1 cellular context compared by ENCODE assay signal in genomic region chr15:38254065-38254883, GRCh38.
TF ChIP-seq lines count a peak whose summit lies in the region.

No MANE protein-coding gene starts in this region.

TF ChIP-seq in K562, 482 proteins besides CTCF, POLR2A, EP300 and RAD21 (continued from another document and continues in another):
- TF ChIP-seq, protein P1, sequence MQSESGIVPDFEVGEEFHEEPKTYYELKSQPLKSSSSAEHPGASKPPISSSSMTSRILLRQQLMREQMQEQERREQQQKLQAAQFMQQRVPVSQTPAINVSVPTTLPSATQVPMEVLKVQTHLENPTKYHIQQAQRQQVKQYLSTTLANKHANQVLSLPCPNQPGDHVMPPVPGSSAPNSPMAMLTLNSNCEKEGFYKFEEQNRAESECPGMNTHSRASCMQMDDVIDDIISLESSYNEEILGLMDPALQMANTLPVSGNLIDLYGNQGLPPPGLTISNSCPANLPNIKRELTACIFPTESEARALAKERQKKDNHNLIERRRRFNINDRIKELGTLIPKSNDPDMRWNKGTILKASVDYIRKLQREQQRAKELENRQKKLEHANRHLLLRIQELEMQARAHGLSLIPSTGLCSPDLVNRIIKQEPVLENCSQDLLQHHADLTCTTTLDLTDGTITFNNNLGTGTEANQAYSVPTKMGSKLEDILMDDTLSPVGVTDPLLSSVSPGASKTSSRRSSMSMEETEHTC (IDR thresholded peaks at IDR 0.05): no peak
- TF ChIP-seq DNMT1 (IDR thresholded peaks at IDR 0.05) (no peak), HDGF (IDR thresholded peaks at IDR 0.05) (no peak), GATAD2B (IDR thresholded peaks at IDR 0.05; ENCODE audit: borderline replicate concordance) (peak; percentile 65; the same call in 1 of the 2 replicates), GATA2 (CRISPR knock-in tag; IDR thresholded peaks at IDR 0.05) (peak; percentile 52; the same call in 1 of the 2 replicates), NR2C1 (IDR thresholded peaks at IDR 0.05) (peak; percentile 51; the same call in 1 of the 2 replicates), NR2C1 (tag; IDR thresholded peaks at IDR 0.05) (no peak), ZNF511 (CRISPR knock-in tag; IDR thresholded peaks at IDR 0.05) (no peak), MNT (conservative IDR thresholded peaks at IDR 0.05) (peak; percentile 49 to 52; a peak in 3 of 4 replicates), TCF3 (CRISPR knock-in tag; IDR thresholded peaks at IDR 0.05) (peak; percentile 58; the same call in 1 of the 2 replicates), CHAMP1 (IDR thresholded peaks at IDR 0.05) (no peak), CCNT2 (IDR thresholded peaks at IDR 0.05; ENCODE audit: borderline replicate concordance, extremely low read depth, insufficient read length, low read depth, low read length) (no peak), CXXC5 (CRISPR knock-in tag; IDR thresholded peaks at IDR 0.05) (0 out of 2 replicates have a peak, but pooled peaks have one; percentile 25), KLF10 (CRISPR knock-in tag; IDR thresholded peaks at IDR 0.05) (no peak), FOXK1 (CRISPR knock-in tag; IDR thresholded peaks at IDR 0.05; ENCODE audit: borderline replicate concordance) (no peak), MEIS2 (IDR thresholded peaks at IDR 0.05; ENCODE audit: partially characterized antibody) (peak; percentile 65), ZZZ3 (IDR thresholded peaks at IDR 0.05) (no peak), ESRRA (IDR thresholded peaks at IDR 0.05; ENCODE audit: borderline replicate concordance, low read depth) (no peak), ARNT (IDR thresholded peaks at IDR 0.05) (peak in 1 of 2 experiments; percentile 32; a peak in 1 of 4 replicates), ETV5 (CRISPR knock-in tag; IDR thresholded peaks at IDR 0.05; ENCODE audit: low read depth) (0 out of 2 replicates have a peak, but pooled peaks have one; percentile 24), FOXJ2 (tag; IDR thresholded peaks at IDR 0.05) (no peak), ZNF780A (CRISPR knock-in tag; IDR thresholded peaks at IDR 0.05) (no peak), KLF6 (CRISPR knock-in tag; IDR thresholded peaks at IDR 0.05; ENCODE audit: borderline replicate concordance) (no peak), NFIC (IDR thresholded peaks at IDR 0.05) (no peak), EP400 (IDR thresholded peaks at IDR 0.05) (peak; percentile 55), KAT8 (IDR thresholded peaks at IDR 0.05; ENCODE audit: low read depth) (no peak), NFRKB (IDR thresholded peaks at IDR 0.05; ENCODE audit: low read depth) (peak; percentile 90; the same call in 1 of the 2 replicates), ZNF699 (CRISPR knock-in tag; IDR thresholded peaks at IDR 0.05; ENCODE audit: insufficient replicate concordance) (no peak), SIX5 (IDR thresholded peaks at IDR 0.05; ENCODE audit: borderline replicate concordance in 1 of 2, insufficient read depth in 1 of 2, low read depth in 1 of 2, low read length in 2 of 2) (no peak), PRMT5 (CRISPR knock-in tag; IDR thresholded peaks at IDR 0.05) (no peak), SNRNP70 (optimal IDR thresholded peaks at IDR 0.05; ENCODE audit: low read depth, low read length) (no peak), RB1 (IDR thresholded peaks at IDR 0.05; ENCODE audit: low read depth) (no peak), TBP (optimal IDR thresholded peaks at IDR 0.05; ENCODE audit: low read depth, low read length) (peak; percentile 75), PBX2 (CRISPR knock-in tag; IDR thresholded peaks at IDR 0.05; ENCODE audit: low read depth) (no peak), PBX2 (tag; conservative IDR thresholded peaks at IDR 0.05; ENCODE audit: low read depth) (peak; percentile 86), MTA3 (IDR thresholded peaks at IDR 0.05; ENCODE audit: borderline replicate concordance) (0 out of 2 replicates have a peak, but pooled peaks have one; percentile 29), ZNF253 (CRISPR knock-in tag; conservative IDR thresholded peaks at IDR 0.05) (no peak), RBM34 (IDR thresholded peaks at IDR 0.05; ENCODE audit: borderline replicate concordance, insufficient read depth, low read length) (no peak), TFE3 (CRISPR knock-in tag; IDR thresholded peaks at IDR 0.05) (peak; percentile 99), BRF1 (IDR thresholded peaks at IDR 0.05; ENCODE audit: borderline replicate concordance, extremely low read depth, insufficient read length) (no peak), BHLHE40 (IDR thresholded peaks at IDR 0.05; ENCODE audit: low read length) (peak; percentile 92), C11orf30 (IDR thresholded peaks at IDR 0.05; ENCODE audit: low read depth) (no peak)
- TF ChIP-seq, protein P2, sequence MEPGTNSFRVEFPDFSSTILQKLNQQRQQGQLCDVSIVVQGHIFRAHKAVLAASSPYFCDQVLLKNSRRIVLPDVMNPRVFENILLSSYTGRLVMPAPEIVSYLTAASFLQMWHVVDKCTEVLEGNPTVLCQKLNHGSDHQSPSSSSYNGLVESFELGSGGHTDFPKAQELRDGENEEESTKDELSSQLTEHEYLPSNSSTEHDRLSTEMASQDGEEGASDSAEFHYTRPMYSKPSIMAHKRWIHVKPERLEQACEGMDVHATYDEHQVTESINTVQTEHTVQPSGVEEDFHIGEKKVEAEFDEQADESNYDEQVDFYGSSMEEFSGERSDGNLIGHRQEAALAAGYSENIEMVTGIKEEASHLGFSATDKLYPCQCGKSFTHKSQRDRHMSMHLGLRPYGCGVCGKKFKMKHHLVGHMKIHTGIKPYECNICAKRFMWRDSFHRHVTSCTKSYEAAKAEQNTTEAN (CRISPR knock-in tag; IDR thresholded peaks at IDR 0.05): no peak
- TF ChIP-seq, protein P3, sequence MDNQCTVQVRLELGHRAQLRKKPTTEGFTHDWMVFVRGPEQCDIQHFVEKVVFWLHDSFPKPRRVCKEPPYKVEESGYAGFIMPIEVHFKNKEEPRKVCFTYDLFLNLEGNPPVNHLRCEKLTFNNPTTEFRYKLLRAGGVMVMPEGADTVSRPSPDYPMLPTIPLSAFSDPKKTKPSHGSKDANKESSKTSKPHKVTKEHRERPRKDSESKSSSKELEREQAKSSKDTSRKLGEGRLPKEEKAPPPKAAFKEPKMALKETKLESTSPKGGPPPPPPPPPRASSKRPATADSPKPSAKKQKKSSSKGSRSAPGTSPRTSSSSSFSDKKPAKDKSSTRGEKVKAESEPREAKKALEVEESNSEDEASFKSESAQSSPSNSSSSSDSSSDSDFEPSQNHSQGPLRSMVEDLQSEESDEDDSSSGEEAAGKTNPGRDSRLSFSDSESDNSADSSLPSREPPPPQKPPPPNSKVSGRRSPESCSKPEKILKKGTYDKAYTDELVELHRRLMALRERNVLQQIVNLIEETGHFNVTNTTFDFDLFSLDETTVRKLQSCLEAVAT (IDR thresholded peaks at IDR 0.05): no peak; a peak in 1 of 4 replicates
- TF ChIP-seq, protein P4, sequence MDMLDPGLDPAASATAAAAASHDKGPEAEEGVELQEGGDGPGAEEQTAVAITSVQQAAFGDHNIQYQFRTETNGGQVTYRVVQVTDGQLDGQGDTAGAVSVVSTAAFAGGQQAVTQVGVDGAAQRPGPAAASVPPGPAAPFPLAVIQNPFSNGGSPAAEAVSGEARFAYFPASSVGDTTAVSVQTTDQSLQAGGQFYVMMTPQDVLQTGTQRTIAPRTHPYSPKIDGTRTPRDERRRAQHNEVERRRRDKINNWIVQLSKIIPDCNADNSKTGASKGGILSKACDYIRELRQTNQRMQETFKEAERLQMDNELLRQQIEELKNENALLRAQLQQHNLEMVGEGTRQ (CRISPR knock-in tag; IDR thresholded peaks at IDR 0.05): peak; percentile 90
- TF ChIP-seq, protein P5, sequence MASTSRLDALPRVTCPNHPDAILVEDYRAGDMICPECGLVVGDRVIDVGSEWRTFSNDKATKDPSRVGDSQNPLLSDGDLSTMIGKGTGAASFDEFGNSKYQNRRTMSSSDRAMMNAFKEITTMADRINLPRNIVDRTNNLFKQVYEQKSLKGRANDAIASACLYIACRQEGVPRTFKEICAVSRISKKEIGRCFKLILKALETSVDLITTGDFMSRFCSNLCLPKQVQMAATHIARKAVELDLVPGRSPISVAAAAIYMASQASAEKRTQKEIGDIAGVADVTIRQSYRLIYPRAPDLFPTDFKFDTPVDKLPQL (IDR thresholded peaks at IDR 0.05; ENCODE audit: extremely low read depth, insufficient read length): peak; percentile 46
- TF ChIP-seq, protein P6, sequence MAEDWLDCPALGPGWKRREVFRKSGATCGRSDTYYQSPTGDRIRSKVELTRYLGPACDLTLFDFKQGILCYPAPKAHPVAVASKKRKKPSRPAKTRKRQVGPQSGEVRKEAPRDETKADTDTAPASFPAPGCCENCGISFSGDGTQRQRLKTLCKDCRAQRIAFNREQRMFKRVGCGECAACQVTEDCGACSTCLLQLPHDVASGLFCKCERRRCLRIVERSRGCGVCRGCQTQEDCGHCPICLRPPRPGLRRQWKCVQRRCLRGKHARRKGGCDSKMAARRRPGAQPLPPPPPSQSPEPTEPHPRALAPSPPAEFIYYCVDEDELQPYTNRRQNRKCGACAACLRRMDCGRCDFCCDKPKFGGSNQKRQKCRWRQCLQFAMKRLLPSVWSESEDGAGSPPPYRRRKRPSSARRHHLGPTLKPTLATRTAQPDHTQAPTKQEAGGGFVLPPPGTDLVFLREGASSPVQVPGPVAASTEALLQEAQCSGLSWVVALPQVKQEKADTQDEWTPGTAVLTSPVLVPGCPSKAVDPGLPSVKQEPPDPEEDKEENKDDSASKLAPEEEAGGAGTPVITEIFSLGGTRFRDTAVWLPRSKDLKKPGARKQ (CRISPR knock-in tag; IDR thresholded peaks at IDR 0.05): no peak
- TF ChIP-seq, protein P7, sequence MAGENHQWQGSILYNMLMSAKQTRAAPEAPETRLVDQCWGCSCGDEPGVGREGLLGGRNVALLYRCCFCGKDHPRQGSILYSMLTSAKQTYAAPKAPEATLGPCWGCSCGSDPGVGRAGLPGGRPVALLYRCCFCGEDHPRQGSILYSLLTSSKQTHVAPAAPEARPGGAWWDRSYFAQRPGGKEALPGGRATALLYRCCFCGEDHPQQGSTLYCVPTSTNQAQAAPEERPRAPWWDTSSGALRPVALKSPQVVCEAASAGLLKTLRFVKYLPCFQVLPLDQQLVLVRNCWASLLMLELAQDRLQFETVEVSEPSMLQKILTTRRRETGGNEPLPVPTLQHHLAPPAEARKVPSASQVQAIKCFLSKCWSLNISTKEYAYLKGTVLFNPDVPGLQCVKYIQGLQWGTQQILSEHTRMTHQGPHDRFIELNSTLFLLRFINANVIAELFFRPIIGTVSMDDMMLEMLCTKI (IDR thresholded peaks at IDR 0.05; ENCODE audit: partially characterized antibody): no peak
